In genomic region chr3:143648708-143649107, GRCh38 we compare ENCODE assay signal across 13 cellular contexts.
DNase-seq lines count a peak whose midpoint lies in the region; ATAC-seq and TF ChIP-seq lines count a peak whose summit lies in the region.
"Had no signal": no experiment of that assay in that cellular context is flagged by ENCODE, and none has a peak within 500 bp of the region (broad histone marks: within the 10 kb centered on the region; RNA-seq: fewer than 3 reads in every experiment).

No MANE protein-coding gene starts in this region.

- 60 to 64% methylated on average over 7 of the region's 7 CpGs for WGBS in testis, 2 donors

- intact Hi-C loops in activated naive CD4-positive, alpha-beta T cell treated with anti-CD3 and anti-CD28 coated beads for 36 hours (cut with micrococcal nuclease): loop anchor here (2.0 kb wide), 2 partner anchors 26 to 114 kb away; no protein-coding TSS in a partner anchor
- intact Hi-C loops in testis (cut with DNase I; ENCODE audit: low total_unique reads): no loop called here

- no peaks in the 10 kb centered on the region for H3K27me3 Mint-ChIP-seq in activated naive CD4-positive, alpha-beta T cell treated with anti-CD3 and anti-CD28 coated beads for 36 hours (ENCODE audit: low read depth)

- H3K4me3 ChIP-seq in NB4 (ENCODE audit: low read depth, low read length) (no peak overlapping the region), epithelial cell of proximal tubule (ENCODE audit: low read depth, low read length) (no peak overlapping the region), testis (no peak overlapping the region)
- H3K4me3 ChIP-seq: left ventricle myocardium inferior, SK-N-MC had no signal

- H3K36me3 Mint-ChIP-seq in activated naive CD4-positive, alpha-beta T cell treated with anti-CD3 and anti-CD28 coated beads for 36 hours (ENCODE audit: low read depth): peaks cover 5% of the 10 kb centered on the region

- ATAC-seq in GM21390 (IDR thresholded peaks at IDR 0.05; ENCODE audit: unreplicated experiment): no peak
- no peak for ATAC-seq in GM21723 (IDR thresholded peaks at IDR 0.05; ENCODE audit: unreplicated experiment)

- H3K4me1 Mint-ChIP-seq in activated naive CD4-positive, alpha-beta T cell treated with anti-CD3 and anti-CD28 coated beads for 36 hours (ENCODE audit: low read depth): no peaks in the 10 kb centered on the region

- H3K27me3 ChIP-seq in testis: no peaks in the 10 kb centered on the region

- no peak overlapping the region for H3K4me3 Mint-ChIP-seq in activated naive CD4-positive, alpha-beta T cell treated with anti-CD3 and anti-CD28 coated beads for 36 hours

- peaks cover 5% of the 10 kb centered on the region for H3K4me1 ChIP-seq in testis
- H3K4me1 ChIP-seq: left ventricle myocardium inferior had no signal

- TF ChIP-seq CTCF in NB4 (IDR thresholded peaks at IDR 0.05; ENCODE audit: low read depth, low read length): peak; percentile 52
- TF ChIP-seq CTCF in epithelial cell of proximal tubule (conservative IDR thresholded peaks at IDR 0.05; ENCODE audit: low read depth, low read length): peak; percentile 77
- peak in 2 of 3 experiments; percentile 34 to 42 for TF ChIP-seq CTCF in testis (IDR thresholded peaks at IDR 0.05)

- H3K9me3 Mint-ChIP-seq in activated naive CD4-positive, alpha-beta T cell treated with anti-CD3 and anti-CD28 coated beads for 36 hours: no peaks in the 10 kb centered on the region

- no peaks in the 10 kb centered on the region for H3K36me3 ChIP-seq in testis (ENCODE audit: low read depth, missing control alignments)
- H3K36me3 ChIP-seq: left ventricle myocardium inferior had no signal

- no peak overlapping the region for H3K27ac Mint-ChIP-seq in activated naive CD4-positive, alpha-beta T cell treated with anti-CD3 and anti-CD28 coated beads for 36 hours

- H3K27ac ChIP-seq in testis: no peak overlapping the region
- H3K27ac ChIP-seq: left ventricle myocardium inferior, SK-N-MC had no signal

- H3K9me3 ChIP-seq in testis: no peaks in the 10 kb centered on the region
- H3K9me3 ChIP-seq: left ventricle myocardium inferior had no signal

- CTCF ChIA-PET in activated naive CD4-positive, alpha-beta T cell treated with anti-CD3 and anti-CD28 coated beads for 36 hours (lab: Charles Lee): interaction anchor here (0.9 to 1.3 kb wide), 3 partner anchors 10 to 88 kb away, joined by 3 to 4 read pairs (median 3); no protein-coding TSS in a partner anchor

- TF ChIP-seq POLR2A in NB4 (IDR thresholded peaks at IDR 0.05; ENCODE audit: extremely low read depth, insufficient read length) (no peak), testis (IDR thresholded peaks at IDR 0.05) (no peak)

- DNase-seq in activated naive CD4-positive, alpha-beta T cell treated with anti-CD3 and anti-CD28 coated beads for 36 hours: peak; percentile 14
- no peak for DNase-seq in activated naive CD4-positive, alpha-beta T cell (lab: John Stamatoyannopoulos, UW)
- DNase-seq in NB4 (ENCODE audit: low read depth) (peak; percentile 14), epithelial cell of proximal tubule (ENCODE audit: low read depth) (no peak), testis (peak; percentile 61), SKM-1 treated with dmso at 0.1 percent for 144 hours (lab: John Stamatoyannopoulos, UW; ENCODE audit: unreplicated experiment) (no peak)
- DNase-seq: left ventricle myocardium inferior; MV-4-11; small intestine; stimulated activated naive CD4-positive, alpha-beta T cell treated with Interleukin-2 at 50 U/mL for 16 hours had no signal

Comparison
In these comparisons a context has a peak if more than half of its experiments do, and no peak if none do; other contexts are left out.
1. DNase-seq: peak in activated naive CD4-positive, alpha-beta T cell treated with anti-CD3 and anti-CD28 coated beads for 36 hours (single experiment), NB4 (single experiment) and testis (single experiment); none in activated naive CD4-positive, alpha-beta T cell (0 of 4), epithelial cell of proximal tubule (single experiment) and SKM-1 treated with dmso at 0.1 percent for 144 hours (single experiment).
2. Peak in every context shown above with its lines, with median percentiles within 50 percentile points of each other: CTCF ChIP-seq.